ENCODE assay signal across 8 cellular contexts in genomic region chr7:12584940-12585339, GRCh38. TPM values are rescaled to one million over a fixed set of nuclear protein-coding genes. Genes with fewer than 3 reads are reported as not detected.
DNase-seq lines count a peak whose midpoint lies in the region; ATAC-seq and TF ChIP-seq lines count a peak whose summit lies in the region.

No MANE protein-coding gene starts in this region.

- BruUV-seq in Calu3 (replicated peaks; lab: Mats Ljungman, UMichigan): no TSS peak

- H3K27ac ChIP-seq in colonic mucosa (peak overlapping the region; percentile 28), transverse colon (peak overlapping the region; percentile 53 to 76 (median 57))

- peak overlapping the region; percentile 96 for H3K27ac Mint-ChIP-seq in Calu3 (ENCODE audit: unreplicated experiment)
- no peak overlapping the region for H3K27ac Mint-ChIP-seq in activated T-helper 17 cell treated with anti-CD3 and anti-CD28 coated beads, Interleukin-2, amount 50 U/mL, for 72 hours
- H3K27ac Mint-ChIP-seq in activated T-helper 1 cell treated with anti-CD3 and anti-CD28 coated beads, Interleukin-12 subunit alpha, Interleukin-12 subunit beta, Interleukin-2, Interleukin-4 antibody, amounts not matched to agents 30 ng/mL and 10 ng/mL and 1 ng/mL, durations not matched to agents 14 hours and 24 hours and 36 hours: no peak overlapping the region

- peaks cover 3% of the 10 kb centered on the region for H3K9me3 Mint-ChIP-seq in Calu3 (ENCODE audit: low read depth, unreplicated experiment)
- no peaks in the 10 kb centered on the region for H3K9me3 Mint-ChIP-seq in activated T-helper 17 cell treated with anti-CD3 and anti-CD28 coated beads, Interleukin-2, amount 50 U/mL, for 72 hours
- H3K9me3 Mint-ChIP-seq in activated T-helper 1 cell treated with anti-CD3 and anti-CD28 coated beads, Interleukin-12 subunit alpha, Interleukin-12 subunit beta, Interleukin-2, Interleukin-4 antibody, amounts not matched to agents 30 ng/mL and 10 ng/mL and 1 ng/mL, durations not matched to agents 14 hours and 24 hours and 36 hours: no peaks in the 10 kb centered on the region

- 36 to 50% methylated on average over 6 to 7 of the region's 7 CpGs for WGBS in transverse colon (ENCODE audit: low coverage in 1 of 2), 2 donors

- H3K36me3 ChIP-seq in colonic mucosa (no peaks in the 10 kb centered on the region), transverse colon (no peaks in the 10 kb centered on the region)

- H3K4me1 ChIP-seq in colonic mucosa: no peaks in the 10 kb centered on the region
- H3K4me1 ChIP-seq in transverse colon: peaks cover 0 to 42% (median 28%) of the 10 kb centered on the region in 4 donors

- peaks cover 14% of the 10 kb centered on the region for H3K36me3 Mint-ChIP-seq in Calu3 (ENCODE audit: insufficient read depth, unreplicated experiment)
- no peaks in the 10 kb centered on the region for H3K36me3 Mint-ChIP-seq in activated T-helper 17 cell treated with anti-CD3 and anti-CD28 coated beads, Interleukin-2, amount 50 U/mL, for 72 hours (ENCODE audit: low read depth)
- no peaks in the 10 kb centered on the region for H3K36me3 Mint-ChIP-seq in activated T-helper 1 cell treated with anti-CD3 and anti-CD28 coated beads, Interleukin-12 subunit alpha, Interleukin-12 subunit beta, Interleukin-2, Interleukin-4 antibody, amounts not matched to agents 30 ng/mL and 10 ng/mL and 1 ng/mL, durations not matched to agents 14 hours and 24 hours and 36 hours (ENCODE audit: low read depth)

- DNase-seq in Calu3 (peak; percentile 65), colonic mucosa (peak; percentile 40), transverse colon (peak; percentile 21)
- DNase-seq in activated CD4-positive, alpha-beta T cell treated with anti-CD3 and anti-CD28 coated beads, Interleukin-2, amount 50 U/mL, for 48 hours: no peak
- DNase-seq in activated T-helper 1 cell treated with anti-CD3 and anti-CD28 coated beads, Interleukin-12 subunit alpha, Interleukin-12 subunit beta, Interleukin-2, Interleukin-4 antibody, amounts not matched to agents 30 ng/mL and 10 ng/mL and 1 ng/mL, durations not matched to agents 14 hours and 24 hours and 36 hours (ENCODE audit: low spot score): no peak

- H3K4me3 ChIP-seq in colonic mucosa (no peak overlapping the region), transverse colon (no peak overlapping the region)

- CTCF ChIA-PET in Calu3 (lab: Charles Lee): interaction anchor here (0.5 to 1.6 kb wide), 10 partner anchors 10 to 1067 kb away, joined by 3 to 6 read pairs (median 3); no protein-coding TSS in a partner anchor

- H3K4me1 Mint-ChIP-seq in Calu3 (ENCODE audit: low read depth, unreplicated experiment): peaks cover 36% of the 10 kb centered on the region
- no peaks in the 10 kb centered on the region for H3K4me1 Mint-ChIP-seq in activated T-helper 17 cell treated with anti-CD3 and anti-CD28 coated beads, Interleukin-2, amount 50 U/mL, for 72 hours
- no peaks in the 10 kb centered on the region for H3K4me1 Mint-ChIP-seq in activated T-helper 1 cell treated with anti-CD3 and anti-CD28 coated beads, Interleukin-12 subunit alpha, Interleukin-12 subunit beta, Interleukin-2, Interleukin-4 antibody, amounts not matched to agents 30 ng/mL and 10 ng/mL and 1 ng/mL, durations not matched to agents 14 hours and 24 hours and 36 hours (ENCODE audit: low read depth)

- no peak overlapping the region for H3K9ac ChIP-seq in colonic mucosa (ENCODE audit: low read depth in 2 of 2, low read length in 2 of 2)

- TF ChIP-seq POLR2A in transverse colon (IDR thresholded peaks at IDR 0.05): peak; percentile 45

- no peak for TF ChIP-seq EP300 in transverse colon (IDR thresholded peaks at IDR 0.05; ENCODE audit: low read depth)

- H3K9me3 ChIP-seq in colonic mucosa (no peaks in the 10 kb centered on the region), transverse colon (no peaks in the 10 kb centered on the region)

- TF ChIP-seq CTCF in Calu3 (IDR thresholded peaks at IDR 0.05; ENCODE audit: unreplicated experiment): no peak
- no peak for TF ChIP-seq CTCF in colonic mucosa (IDR thresholded peaks at IDR 0.05)
- TF ChIP-seq CTCF in transverse colon (IDR thresholded peaks at IDR 0.05): no peak

- no peaks in the 10 kb centered on the region for H3K27me3 Mint-ChIP-seq in Calu3 (ENCODE audit: unreplicated experiment)
- peaks cover 39% of the 10 kb centered on the region for H3K27me3 Mint-ChIP-seq in activated T-helper 17 cell treated with anti-CD3 and anti-CD28 coated beads, Interleukin-2, amount 50 U/mL, for 72 hours
- peaks cover 10% of the 10 kb centered on the region for H3K27me3 Mint-ChIP-seq in activated T-helper 1 cell treated with anti-CD3 and anti-CD28 coated beads, Interleukin-12 subunit alpha, Interleukin-12 subunit beta, Interleukin-2, Interleukin-4 antibody, amounts not matched to agents 30 ng/mL and 10 ng/mL and 1 ng/mL, durations not matched to agents 14 hours and 24 hours and 36 hours (ENCODE audit: insufficient read depth)

- ATAC-seq in GM21381 (IDR thresholded peaks at IDR 0.05; ENCODE audit: unreplicated experiment): peak; percentile 100
- peak; percentile 99 for ATAC-seq in HG03460 (IDR thresholded peaks at IDR 0.05; ENCODE audit: unreplicated experiment)
- ATAC-seq in activated T-helper 17 cell treated with anti-CD3 and anti-CD28 coated beads, Interleukin-2, amount 50 U/mL, for 72 hours (replicated peaks): no peak

- peak overlapping the region; percentile 46 for H3K4me3 Mint-ChIP-seq in Calu3 (ENCODE audit: low read depth, unreplicated experiment)
- no peak overlapping the region for H3K4me3 Mint-ChIP-seq in activated T-helper 17 cell treated with anti-CD3 and anti-CD28 coated beads, Interleukin-2, amount 50 U/mL, for 72 hours
- no peak overlapping the region for H3K4me3 Mint-ChIP-seq in activated T-helper 1 cell treated with anti-CD3 and anti-CD28 coated beads, Interleukin-12 subunit alpha, Interleukin-12 subunit beta, Interleukin-2, Interleukin-4 antibody, amounts not matched to agents 30 ng/mL and 10 ng/mL and 1 ng/mL, durations not matched to agents 14 hours and 24 hours and 36 hours

- in situ Hi-C loops in transverse colon (cut with MboI; ENCODE audit: low pct_ligation_motif_present in 1 of 4, low pct_unique_long_range_greater_than_20kb in 1 of 4, low sequenced_read_pairs in 3 of 4): no loop called here

- intact Hi-C loops in Calu3 (cut with micrococcal nuclease; ENCODE audit: unreplicated experiment) (loop anchor here (1.0 to 5.0 kb wide), 3 partner anchors 23 to 43 kb away; no protein-coding TSS in a partner anchor), colonic mucosa (cut with DNase I) (no loop called here), transverse colon (cut with DNase I; ENCODE audit: low total_unique reads) (no loop called here)
- intact Hi-C loops in activated T-helper 1 cell treated with anti-CD3 and anti-CD28 coated beads, Interleukin-12 subunit alpha, Interleukin-12 subunit beta, Interleukin-2, Interleukin-4 antibody, amounts not matched to agents 30 ng/mL and 10 ng/mL and 1 ng/mL, durations not matched to agents 14 hours and 24 hours and 36 hours (cut with micrococcal nuclease): no loop called here

- no peaks in the 10 kb centered on the region for H3K27me3 ChIP-seq in colonic mucosa
- no peaks in the 10 kb centered on the region for H3K27me3 ChIP-seq in transverse colon

RNA-seq across cellular contexts. Expression of gene SCIN, which starts 14.4 kb away (rescaled TPM):
- total RNA-seq in Calu3 (2022): 22.6 and 28.3 TPM in 2 replicates
- total RNA-seq in colonic mucosa: 10 to 100 TPM; 20.8 to 57.4 TPM
- 100 to 1,000 TPM in 2 of 4 donors, 10 to 100 TPM in 2; 62.3 to 125 (median 86.4) TPM for total RNA-seq in transverse colon
- under 1 TPM; 0.17 to 0.29 TPM for total RNA-seq in activated T-helper 17 cell treated with anti-CD3 and anti-CD28 coated beads, Interleukin-2, amount 50 U/mL, for 72 hours
- not detected in 2 replicates for total RNA-seq in activated T-helper 1 cell treated with anti-CD3 and anti-CD28 coated beads, Interleukin-12 subunit alpha, Interleukin-12 subunit beta, Interleukin-2, Interleukin-4 antibody, amounts not matched to agents 30 ng/mL and 10 ng/mL and 1 ng/mL, durations not matched to agents 14 hours and 24 hours and 36 hours

Comparison
In these comparisons a context has a peak if more than half of its experiments do, and no peak if none do; other contexts are left out.
1. DNase-seq: peak in Calu3 (single experiment), colonic mucosa (single experiment) and transverse colon (single experiment); none in activated CD4-positive, alpha-beta T cell treated with anti-CD3 and anti-CD28 coated beads, Interleukin-2, amount 50 U/mL, for 48 hours (0 of 2) and activated T-helper 1 cell treated with anti-CD3 and anti-CD28 coated beads, Interleukin-12 subunit alpha, Interleukin-12 subunit beta, Interleukin-2, Interleukin-4 antibody, amounts not matched to agents 30 ng/mL and 10 ng/mL and 1 ng/mL, durations not matched to agents 14 hours and 24 hours and 36 hours (single experiment).
2. RNA of gene SCIN, which starts 14.4 kb away (total RNA-seq): 62.3 to 125 TPM in transverse colon, 20.8 to 57.4 TPM in colonic mucosa and 22.6 to 28.3 TPM in Calu3; 0.17 to 0.29 TPM in activated T-helper 17 cell treated with anti-CD3 and anti-CD28 coated beads, Interleukin-2, amount 50 U/mL, for 72 hours and not detected in activated T-helper 1 cell treated with anti-CD3 and anti-CD28 coated beads, Interleukin-12 subunit alpha, Interleukin-12 subunit beta, Interleukin-2, Interleukin-4 antibody, amounts not matched to agents 30 ng/mL and 10 ng/mL and 1 ng/mL, durations not matched to agents 14 hours and 24 hours and 36 hours; every median in the first group is over 10 times any median in the second.